In the genomic region with DNA sequence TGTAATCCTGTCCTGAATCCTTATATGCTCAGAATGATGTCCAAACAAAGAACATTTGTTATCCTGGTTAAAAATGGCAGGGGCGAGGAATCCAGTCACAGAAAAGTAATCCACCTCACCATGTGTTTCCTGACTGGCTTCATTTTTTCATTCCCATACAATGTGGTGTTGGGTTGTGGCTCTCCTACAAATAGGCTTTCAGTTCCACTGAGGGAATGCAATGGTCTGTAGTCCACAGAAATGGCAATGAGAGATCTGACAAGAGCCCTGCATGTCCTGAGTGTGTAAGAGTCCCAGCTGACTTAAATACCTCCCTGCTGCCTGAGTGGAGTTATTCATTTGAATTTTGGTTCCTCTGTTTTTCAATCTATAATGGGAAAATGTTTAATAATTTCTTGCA, we compare ENCODE assay signal across 38 cellular contexts.
"Had no signal": no experiment of that assay in that cellular context is flagged by ENCODE, and none has a peak within 500 bp of the region (broad histone marks: within the 10 kb centered on the region; RNA-seq: fewer than 3 reads in every experiment).

No MANE protein-coding gene starts in this region.

- H3K36me3 Mint-ChIP-seq: activated naive CD4-positive, alpha-beta T cell treated with anti-CD3 and anti-CD28 coated beads, Interleukin-2, amount 10 ng/mL, durations not matched to agents 7 days and 5 days; activated naive CD4-positive, alpha-beta T cell treated with anti-CD3 and anti-CD28 coated beads, Interleukin-2, amount 50 U/mL, for 24 hours; activated naive CD4-positive, alpha-beta T cell treated with anti-CD3 and anti-CD28 coated beads, Interleukin-2, amount 50 U/mL, for 72 hours; activated naive CD8-positive, alpha-beta T cell; activated naive CD8-positive, alpha-beta T cell treated with anti-CD3 and anti-CD28 coated beads for 36 hours; activated naive CD8-positive, alpha-beta T cell treated with anti-CD3 and anti-CD28 coated beads, Interleukin-2, amount 10 ng/mL, durations not matched to agents 7 days and 5 days; brain had no signal

- H3K36me3 ChIP-seq: adrenal gland, ascending aorta, brain microvascular endothelial cell, breast epithelium, cardiac muscle cell had no signal

- ATAC-seq: activated naive CD4-positive, alpha-beta T cell treated with anti-CD3 and anti-CD28 coated beads, Interleukin-2, amount 50 U/mL, for 72 hours; activated naive CD8-positive, alpha-beta T cell treated with anti-CD3 and anti-CD28 coated beads, Interleukin-2, amount 50 U/mL, for 24 hours; activated T-cell treated with anti-CD3 and anti-CD28 coated beads, Interleukin-2, amount 50 U/mL, for 4 hours; activated T-cell treated with anti-CD3 and anti-CD28 coated beads, Interleukin-2, amount 50 U/mL, for 72 hours; activated T-helper 17 cell treated with anti-CD3 and anti-CD28 coated beads, Interleukin-2, amount 50 U/mL, for 72 hours; body of pancreas had no signal

- H3K27ac ChIP-seq: adrenal gland, ascending aorta, body of pancreas, brain microvascular endothelial cell, breast epithelium, cardiac muscle cell had no signal

- H3K4me3 ChIP-seq: adrenal gland, ascending aorta, body of pancreas, breast epithelium, cardiac muscle cell had no signal

- H3K27ac Mint-ChIP-seq: activated naive CD4-positive, alpha-beta T cell treated with anti-CD3 and anti-CD28 coated beads for 36 hours; activated naive CD4-positive, alpha-beta T cell treated with anti-CD3 and anti-CD28 coated beads, Interleukin-2, amount 10 ng/mL, durations not matched to agents 7 days and 5 days; activated naive CD4-positive, alpha-beta T cell treated with anti-CD3 and anti-CD28 coated beads, Interleukin-2, amount 50 U/mL, for 24 hours; activated naive CD4-positive, alpha-beta T cell treated with anti-CD3 and anti-CD28 coated beads, Interleukin-2, amount 50 U/mL, for 72 hours; activated naive CD8-positive, alpha-beta T cell; activated naive CD8-positive, alpha-beta T cell treated with anti-CD3 and anti-CD28 coated beads for 36 hours; activated naive CD8-positive, alpha-beta T cell treated with anti-CD3 and anti-CD28 coated beads, Interleukin-2, amount 10 ng/mL, durations not matched to agents 7 days and 5 days; activated naive CD8-positive, alpha-beta T cell treated with anti-CD3 and anti-CD28 coated beads, Interleukin-2, amount 50 U/mL, for 24 hours; activated T-cell treated with anti-CD3 and anti-CD28 coated beads, Interleukin-2, amount 50 U/mL, for 24 hours; activated T-cell treated with anti-CD3 and anti-CD28 coated beads, Interleukin-2, amount 50 U/mL, for 72 hours; activated T-helper 1 cell treated with anti-CD3 and anti-CD28 coated beads, Interleukin-12 subunit alpha, Interleukin-12 subunit beta, Interleukin-2, Interleukin-4 antibody, amounts not matched to agents 30 ng/mL and 10 ng/mL and 1 ng/mL, durations not matched to agents 14 hours and 24 hours and 36 hours; activated T-helper 17 cell treated with anti-CD3 and anti-CD28 coated beads, Interleukin-2, amount 50 U/mL, for 72 hours; activated T-helper 2 cell treated with anti-CD3 and anti-CD28 coated beads, Interferon-gamma antibody, Interleukin-2, Interleukin-4, amounts not matched to agents 10 μg/mL and 5 μg/mL and 100 μg/mL, durations not matched to agents 14 hours and 24 hours and 36 hours; brain had no signal

- H3K4me1 ChIP-seq: adrenal gland, ascending aorta, body of pancreas, breast epithelium had no signal

- H3K4me1 Mint-ChIP-seq: activated naive CD4-positive, alpha-beta T cell treated with anti-CD3 and anti-CD28 coated beads, Interleukin-2, amount 10 ng/mL, durations not matched to agents 7 days and 5 days; activated naive CD4-positive, alpha-beta T cell treated with anti-CD3 and anti-CD28 coated beads, Interleukin-2, amount 50 U/mL, for 24 hours; activated naive CD8-positive, alpha-beta T cell treated with anti-CD3 and anti-CD28 coated beads for 36 hours; activated naive CD8-positive, alpha-beta T cell treated with anti-CD3 and anti-CD28 coated beads, Interleukin-2, amount 10 ng/mL, durations not matched to agents 7 days and 5 days; activated naive CD8-positive, alpha-beta T cell treated with anti-CD3 and anti-CD28 coated beads, Interleukin-2, amount 50 U/mL, for 24 hours; activated T-helper 17 cell treated with anti-CD3 and anti-CD28 coated beads, Interleukin-2, amount 50 U/mL, for 72 hours; central memory CD8-positive, alpha-beta T cell had no signal

- DNase-seq: activated effector memory CD4-positive, alpha-beta T cell treated with anti-CD3 and anti-CD28 coated beads, Interleukin-2, amount 50 U/mL, for 16 hours; activated effector memory CD4-positive, alpha-beta T cell treated with Interleukin-2 at 50 U/mL for 16 hours; activated gamma-delta T cell; activated gamma-delta T cell treated with Interleukin-2 at 50 U/mL for 16 hours; activated naive CD4-positive, alpha-beta T cell; activated naive CD4-positive, alpha-beta T cell treated with anti-CD3 and anti-CD28 coated beads for 36 hours; activated naive CD4-positive, alpha-beta T cell treated with anti-CD3 and anti-CD28 coated beads, Interleukin-2, amount 10 ng/mL, durations not matched to agents 7 days and 5 days; activated naive CD4-positive, alpha-beta T cell treated with anti-CD3 and anti-CD28 coated beads, Interleukin-2, amount 50 U/mL, for 16 hours; activated naive CD4-positive, alpha-beta T cell treated with Interleukin-2 at 50 U/mL for 16 hours; activated naive CD8-positive, alpha-beta T cell treated with anti-CD3 and anti-CD28 coated beads for 36 hours; activated naive CD8-positive, alpha-beta T cell treated with anti-CD3 and anti-CD28 coated beads, Interleukin-2, amount 10 ng/mL, durations not matched to agents 7 days and 5 days; activated naive CD8-positive, alpha-beta T cell treated with anti-CD3 and anti-CD28 coated beads, Interleukin-2, amount 50 U/mL, for 24 hours; activated T-cell treated with anti-CD3 and anti-CD28 coated beads, Interleukin-2, amount 50 U/mL, for 1 hour; activated T-cell treated with anti-CD3 and anti-CD28 coated beads, Interleukin-2, amount 50 U/mL, for 24 hours; activated T-cell treated with anti-CD3 and anti-CD28 coated beads, Interleukin-2, amount 50 U/mL, for 4 hours; activated T-cell treated with anti-CD3 and anti-CD28 coated beads, Interleukin-2, amount 50 U/mL, for 48 hours; activated T-cell treated with anti-CD3 and anti-CD28 coated beads, Interleukin-2, amount 50 U/mL, for 72 hours; adrenal gland; amniotic stem cell; amygdala; anterior cingulate cortex; aorta; body of pancreas; brain microvascular endothelial cell; caudate nucleus; central memory CD4-positive, alpha-beta T cell; cerebellar nuclear complex had no signal

- H3K9me3 Mint-ChIP-seq: activated naive CD4-positive, alpha-beta T cell treated with anti-CD3 and anti-CD28 coated beads for 36 hours; activated naive CD4-positive, alpha-beta T cell treated with anti-CD3 and anti-CD28 coated beads, Interleukin-2, amount 10 ng/mL, durations not matched to agents 7 days and 5 days; activated naive CD4-positive, alpha-beta T cell treated with anti-CD3 and anti-CD28 coated beads, Interleukin-2, amount 50 U/mL, for 24 hours; activated naive CD4-positive, alpha-beta T cell treated with anti-CD3 and anti-CD28 coated beads, Interleukin-2, amount 50 U/mL, for 72 hours; activated naive CD8-positive, alpha-beta T cell treated with anti-CD3 and anti-CD28 coated beads for 36 hours; activated naive CD8-positive, alpha-beta T cell treated with anti-CD3 and anti-CD28 coated beads, Interleukin-2, amount 10 ng/mL, durations not matched to agents 7 days and 5 days; activated naive CD8-positive, alpha-beta T cell treated with anti-CD3 and anti-CD28 coated beads, Interleukin-2, amount 50 U/mL, for 24 hours; activated T-cell treated with anti-CD3 and anti-CD28 coated beads, Interleukin-2, amount 50 U/mL, for 24 hours; activated T-cell treated with anti-CD3 and anti-CD28 coated beads, Interleukin-2, amount 50 U/mL, for 4 hours; activated T-helper 1 cell treated with anti-CD3 and anti-CD28 coated beads, Interleukin-12 subunit alpha, Interleukin-12 subunit beta, Interleukin-2, Interleukin-4 antibody, amounts not matched to agents 30 ng/mL and 10 ng/mL and 1 ng/mL, durations not matched to agents 14 hours and 24 hours and 36 hours; activated T-helper 17 cell treated with anti-CD3 and anti-CD28 coated beads, Interleukin-2, amount 50 U/mL, for 72 hours; activated T-helper 2 cell treated with anti-CD3 and anti-CD28 coated beads, Interferon-gamma antibody, Interleukin-2, Interleukin-4, amounts not matched to agents 10 μg/mL and 5 μg/mL and 100 μg/mL, durations not matched to agents 14 hours and 24 hours and 36 hours; central memory CD8-positive, alpha-beta T cell had no signal

- H3K27me3 ChIP-seq: ascending aorta, body of pancreas, brain microvascular endothelial cell, breast epithelium, cardiac muscle cell had no signal

- H3K9me3 ChIP-seq: adrenal gland, ascending aorta, body of pancreas, breast epithelium had no signal

- H3K4me3 Mint-ChIP-seq: activated naive CD4-positive, alpha-beta T cell treated with anti-CD3 and anti-CD28 coated beads for 36 hours; activated naive CD4-positive, alpha-beta T cell treated with anti-CD3 and anti-CD28 coated beads, Interleukin-2, amount 10 ng/mL, durations not matched to agents 7 days and 5 days; activated naive CD4-positive, alpha-beta T cell treated with anti-CD3 and anti-CD28 coated beads, Interleukin-2, amount 50 U/mL, for 24 hours; activated naive CD8-positive, alpha-beta T cell; activated naive CD8-positive, alpha-beta T cell treated with anti-CD3 and anti-CD28 coated beads for 36 hours; activated naive CD8-positive, alpha-beta T cell treated with anti-CD3 and anti-CD28 coated beads, Interleukin-2, amount 10 ng/mL, durations not matched to agents 7 days and 5 days; activated naive CD8-positive, alpha-beta T cell treated with anti-CD3 and anti-CD28 coated beads, Interleukin-2, amount 50 U/mL, for 24 hours; activated T-cell treated with anti-CD3 and anti-CD28 coated beads, Interleukin-2, amount 50 U/mL, for 24 hours; activated T-cell treated with anti-CD3 and anti-CD28 coated beads, Interleukin-2, amount 50 U/mL, for 4 hours; activated T-cell treated with anti-CD3 and anti-CD28 coated beads, Interleukin-2, amount 50 U/mL, for 72 hours; activated T-helper 1 cell treated with anti-CD3 and anti-CD28 coated beads, Interleukin-12 subunit alpha, Interleukin-12 subunit beta, Interleukin-2, Interleukin-4 antibody, amounts not matched to agents 30 ng/mL and 10 ng/mL and 1 ng/mL, durations not matched to agents 14 hours and 24 hours and 36 hours; activated T-helper 17 cell treated with anti-CD3 and anti-CD28 coated beads, Interleukin-2, amount 50 U/mL, for 72 hours; brain; central memory CD8-positive, alpha-beta T cell had no signal
